Comparison of ENCODE assay signal across 10 cellular contexts in genomic region chr20:4794846-4795245, GRCh38. TPM values are rescaled to one million over a fixed set of nuclear protein-coding genes. Genes with fewer than 3 reads are reported as not detected.
A peak's percentile ranks its signal among the peaks of the same experiment; 100 is the strongest.
DNase-seq lines count a peak whose midpoint lies in the region; ATAC-seq and TF ChIP-seq lines count a peak whose summit lies in the region.
"Had no signal": no experiment of that assay in that cellular context is flagged by ENCODE, and none has a peak within 500 bp of the region (broad histone marks: within the 10 kb centered on the region; RNA-seq: fewer than 3 reads in every experiment).

No MANE protein-coding gene starts in this region.

- H3K9me3 ChIP-seq in left lung, result no peaks in the 10 kb centered on the region

- no peaks in the 10 kb centered on the region for H3K27me3 Mint-ChIP-seq in T-helper 2 cell treated with Interferon-gamma antibody and Interleukin-4, amounts not matched to agents 5 μg/mL and 100 μg/mL, for 36 hours (ENCODE audit: low read depth)

- H3K36me3 ChIP-seq in left lung, result peaks cover 5 to 98% of the 10 kb centered on the region in 2 donors

- peaks cover 3 to 36% of the 10 kb centered on the region in 2 donors for H3K4me1 ChIP-seq in left lung
- H3K4me1 ChIP-seq: BLaER1 had no signal

- DNase-seq in AG08395 (ENCODE audit: low spot score) (peak; percentile 42), left lung (no peak), NCI-H1436 (lab: John Stamatoyannopoulos, UW) (no peak), inferior parietal cortex (ENCODE audit: extremely low spot score) (no peak)
- no peak for DNase-seq in T-helper 2 cell treated with Interferon-gamma antibody and Interleukin-4, amounts not matched to agents 5 μg/mL and 100 μg/mL, for 36 hours (ENCODE audit: low spot score)
- DNase-seq: stomach had no signal

- H3K27me3 ChIP-seq in left lung, result no peaks in the 10 kb centered on the region
- H3K27me3 ChIP-seq: BLaER1, stomach had no signal

- no peak overlapping the region for H3K4me3 ChIP-seq in left lung
- H3K4me3 ChIP-seq: BLaER1, stomach had no signal

- peaks cover 71% of the 10 kb centered on the region for H3K36me3 Mint-ChIP-seq in T-helper 2 cell treated with Interferon-gamma antibody and Interleukin-4, amounts not matched to agents 5 μg/mL and 100 μg/mL, for 36 hours (ENCODE audit: low read depth)

- TF ChIP-seq CTCF in left lung (IDR thresholded peaks at IDR 0.05), result no peak

- H3K4me1 Mint-ChIP-seq in T-helper 2 cell treated with Interferon-gamma antibody and Interleukin-4, amounts not matched to agents 5 μg/mL and 100 μg/mL, for 36 hours (ENCODE audit: low read depth), result peaks cover 14% of the 10 kb centered on the region

- intact Hi-C loops in left lung (cut with DNase I), result no loop called here

- H3K9me3 Mint-ChIP-seq in T-helper 2 cell treated with Interferon-gamma antibody and Interleukin-4, amounts not matched to agents 5 μg/mL and 100 μg/mL, for 36 hours, result no peaks in the 10 kb centered on the region

- ATAC-seq in GM19463 (IDR thresholded peaks at IDR 0.05; ENCODE audit: unreplicated experiment) (peak; percentile 38), left lung (peak; percentile 61), GM18858 (IDR thresholded peaks at IDR 0.05; ENCODE audit: unreplicated experiment) (no peak), GM19467 (IDR thresholded peaks at IDR 0.05; ENCODE audit: unreplicated experiment) (no peak)

- H3K27ac Mint-ChIP-seq in T-helper 2 cell treated with Interferon-gamma antibody and Interleukin-4, amounts not matched to agents 5 μg/mL and 100 μg/mL, for 36 hours, result peak overlapping the region; percentile 77

- peak overlapping the region in 1 of 2 donors; percentile 51 for H3K27ac ChIP-seq in left lung
- H3K27ac ChIP-seq: BLaER1 had no signal

- peak overlapping the region; percentile 12 for H3K4me3 Mint-ChIP-seq in T-helper 2 cell treated with Interferon-gamma antibody and Interleukin-4, amounts not matched to agents 5 μg/mL and 100 μg/mL, for 36 hours

RNA-seq across cellular contexts. Expression of gene RASSF2, which starts 28.6 kb away (rescaled TPM):
- 10 to 100 TPM; 38.7 to 71.5 TPM for total RNA-seq in left lung

Comparison
In these comparisons a context has a peak if more than half of its experiments do, and no peak if none do; other contexts are left out.
1. ATAC-seq: peak in GM19463 (single experiment) and left lung (single experiment); none in GM18858 (single experiment) and GM19467 (single experiment).